ENCODE assay signal across 1 cellular context in the genomic region with DNA sequence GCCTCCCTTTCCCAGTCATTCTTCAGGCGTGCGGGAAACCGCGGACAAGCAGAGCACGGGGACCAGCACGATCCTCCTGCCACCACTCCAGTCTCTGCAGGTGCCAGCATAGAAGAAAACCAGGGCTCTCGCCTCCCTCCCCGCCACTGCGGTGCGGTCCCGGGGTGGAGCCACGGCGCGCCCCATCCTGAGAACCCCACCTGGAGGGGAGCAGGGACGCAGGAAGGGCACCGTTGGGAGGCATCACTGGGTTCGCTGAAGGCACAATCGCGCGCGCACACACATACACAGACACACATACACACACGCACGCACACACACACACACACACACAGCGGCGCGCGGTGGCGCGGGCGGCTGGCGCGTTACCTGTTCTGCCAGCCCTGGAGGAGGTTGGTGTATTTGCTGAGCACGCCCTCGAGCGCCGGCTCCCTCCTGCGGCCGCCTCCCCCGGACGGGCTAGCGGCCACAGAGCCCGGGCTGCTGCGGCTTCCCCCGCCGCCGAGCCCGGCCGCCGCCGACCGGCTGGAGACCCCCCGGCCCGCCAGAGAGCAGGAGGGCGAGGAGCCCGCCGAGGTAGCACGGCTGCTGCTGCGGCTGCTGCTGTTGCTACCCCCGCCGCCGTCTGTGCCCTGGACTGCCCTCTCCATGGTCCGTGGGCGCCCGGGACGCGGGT.
A peak's percentile ranks its signal among the peaks of the same experiment; 100 is the strongest.
TF ChIP-seq lines count a peak whose summit lies in the region.

No MANE protein-coding gene starts in this region.

TF ChIP-seq in HEK293, 187 proteins besides CTCF, POLR2A, EP300 and RAD21 (continued from another document and continues in another):
- peak; percentile 96 for TF ChIP-seq ZNF600 (tag by site-specific recombination; IDR thresholded peaks at IDR 0.05)
- TF ChIP-seq, protein P1, sequence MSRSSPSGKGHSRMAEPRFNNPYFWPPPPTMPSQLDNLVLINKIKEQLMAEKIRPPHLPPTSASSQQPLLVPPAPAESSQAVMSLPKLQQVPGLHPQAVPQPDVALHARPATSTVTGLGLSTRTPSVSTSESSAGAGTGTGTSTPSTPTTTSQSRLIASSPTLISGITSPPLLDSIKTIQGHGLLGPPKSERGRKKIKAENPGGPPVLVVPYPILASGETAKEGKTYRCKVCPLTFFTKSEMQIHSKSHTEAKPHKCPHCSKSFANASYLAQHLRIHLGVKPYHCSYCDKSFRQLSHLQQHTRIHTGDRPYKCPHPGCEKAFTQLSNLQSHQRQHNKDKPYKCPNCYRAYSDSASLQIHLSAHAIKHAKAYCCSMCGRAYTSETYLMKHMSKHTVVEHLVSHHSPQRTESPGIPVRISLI (tag by site-specific recombination; IDR thresholded peaks at IDR 0.05), result no peak
- peak; percentile 60 for TF ChIP-seq ZNF366 (tag by site-specific recombination; conservative IDR thresholded peaks at IDR 0.05)
- TF ChIP-seq, protein P2, sequence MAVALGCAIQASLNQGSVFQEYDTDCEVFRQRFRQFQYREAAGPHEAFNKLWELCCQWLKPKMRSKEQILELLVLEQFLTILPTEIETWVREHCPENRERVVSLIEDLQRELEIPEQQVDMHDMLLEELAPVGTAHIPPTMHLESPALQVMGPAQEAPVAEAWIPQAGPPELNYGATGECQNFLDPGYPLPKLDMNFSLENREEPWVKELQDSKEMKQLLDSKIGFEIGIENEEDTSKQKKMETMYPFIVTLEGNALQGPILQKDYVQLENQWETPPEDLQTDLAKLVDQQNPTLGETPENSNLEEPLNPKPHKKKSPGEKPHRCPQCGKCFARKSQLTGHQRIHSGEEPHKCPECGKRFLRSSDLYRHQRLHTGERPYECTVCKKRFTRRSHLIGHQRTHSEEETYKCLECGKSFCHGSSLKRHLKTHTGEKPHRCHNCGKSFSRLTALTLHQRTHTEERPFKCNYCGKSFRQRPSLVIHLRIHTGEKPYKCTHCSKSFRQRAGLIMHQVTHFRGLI (tag by site-specific recombination; IDR thresholded peaks at IDR 0.05), result peak; percentile 21; the same call in 1 of the 2 replicates
- no peak for TF ChIP-seq ZNF354C (tag by site-specific recombination; IDR thresholded peaks at IDR 0.05; ENCODE audit: borderline replicate concordance, low read depth)
- TF ChIP-seq ZNF777 (tag by site-specific recombination; IDR thresholded peaks at IDR 0.05; ENCODE audit: borderline replicate concordance), result peak; percentile 82
- TF ChIP-seq, protein P3, sequence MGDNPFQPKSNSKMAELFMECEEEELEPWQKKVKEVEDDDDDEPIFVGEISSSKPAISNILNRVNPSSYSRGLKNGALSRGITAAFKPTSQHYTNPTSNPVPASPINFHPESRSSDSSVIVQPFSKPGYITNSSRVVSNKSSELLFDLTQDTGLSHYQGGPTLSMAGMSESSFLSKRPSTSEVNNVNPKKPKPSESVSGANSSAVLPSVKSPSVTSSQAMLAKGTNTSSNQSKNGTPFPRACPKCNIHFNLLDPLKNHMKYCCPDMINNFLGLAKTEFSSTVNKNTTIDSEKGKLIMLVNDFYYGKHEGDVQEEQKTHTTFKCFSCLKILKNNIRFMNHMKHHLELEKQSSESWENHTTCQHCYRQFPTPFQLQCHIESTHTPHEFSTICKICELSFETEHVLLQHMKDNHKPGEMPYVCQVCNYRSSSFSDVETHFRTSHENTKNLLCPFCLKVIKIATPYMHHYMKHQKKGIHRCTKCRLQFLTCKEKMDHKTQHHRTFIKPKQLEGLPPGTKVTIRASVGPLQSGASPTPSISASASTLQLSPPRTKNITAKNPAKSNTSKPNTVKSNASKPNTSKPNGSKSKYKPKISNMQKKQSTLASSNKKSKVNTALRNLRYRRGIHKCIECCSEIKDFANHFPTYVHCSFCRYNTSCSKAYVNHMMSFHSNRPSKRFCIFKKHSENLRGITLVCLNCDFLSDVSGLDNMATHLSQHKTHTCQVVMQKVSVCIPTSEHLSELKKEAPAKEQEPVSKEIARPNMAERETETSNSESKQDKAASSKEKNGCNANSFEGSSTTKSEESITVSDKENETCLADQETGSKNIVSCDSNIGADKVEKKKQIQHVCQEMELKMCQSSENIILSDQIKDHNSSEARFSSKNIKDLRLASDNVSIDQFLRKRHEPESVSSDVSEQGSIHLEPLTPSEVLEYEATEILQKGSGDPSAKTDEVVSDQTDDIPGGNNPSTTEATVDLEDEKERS (tag by site-specific recombination; IDR thresholded peaks at IDR 0.05), result no peak
- TF ChIP-seq ZNF664 (tag by site-specific recombination; IDR thresholded peaks at IDR 0.05), result no peak
- peak; percentile 27 for TF ChIP-seq SP3 (tag by site-specific recombination; IDR thresholded peaks at IDR 0.05)
- TF ChIP-seq GLIS2 (tag by site-specific recombination; IDR thresholded peaks at IDR 0.05), result peak; percentile 92
- TF ChIP-seq KLF1 (tag by site-specific recombination; IDR thresholded peaks at IDR 0.05), result peak; percentile 72
- peak; percentile 17; the same call in 1 of the 2 replicates for TF ChIP-seq ZFP69B (tag by site-specific recombination; IDR thresholded peaks at IDR 0.05)
- TF ChIP-seq, protein P4, sequence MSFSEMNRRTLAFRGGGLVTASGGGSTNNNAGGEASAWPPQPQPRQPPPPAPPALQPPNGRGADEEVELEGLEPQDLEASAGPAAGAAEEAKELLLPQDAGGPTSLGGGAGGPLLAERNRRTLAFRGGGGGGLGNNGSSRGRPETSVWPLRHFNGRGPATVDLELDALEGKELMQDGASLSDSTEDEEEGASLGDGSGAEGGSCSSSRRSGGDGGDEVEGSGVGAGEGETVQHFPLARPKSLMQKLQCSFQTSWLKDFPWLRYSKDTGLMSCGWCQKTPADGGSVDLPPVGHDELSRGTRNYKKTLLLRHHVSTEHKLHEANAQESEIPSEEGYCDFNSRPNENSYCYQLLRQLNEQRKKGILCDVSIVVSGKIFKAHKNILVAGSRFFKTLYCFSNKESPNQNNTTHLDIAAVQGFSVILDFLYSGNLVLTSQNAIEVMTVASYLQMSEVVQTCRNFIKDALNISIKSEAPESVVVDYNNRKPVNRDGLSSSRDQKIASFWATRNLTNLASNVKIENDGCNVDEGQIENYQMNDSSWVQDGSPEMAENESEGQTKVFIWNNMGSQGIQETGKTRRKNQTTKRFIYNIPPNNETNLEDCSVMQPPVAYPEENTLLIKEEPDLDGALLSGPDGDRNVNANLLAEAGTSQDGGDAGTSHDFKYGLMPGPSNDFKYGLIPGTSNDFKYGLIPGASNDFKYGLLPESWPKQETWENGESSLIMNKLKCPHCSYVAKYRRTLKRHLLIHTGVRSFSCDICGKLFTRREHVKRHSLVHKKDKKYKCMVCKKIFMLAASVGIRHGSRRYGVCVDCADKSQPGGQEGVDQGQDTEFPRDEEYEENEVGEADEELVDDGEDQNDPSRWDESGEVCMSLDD (tag by site-specific recombination; IDR thresholded peaks at IDR 0.05), result peak; percentile 86; the same call in 1 of the 2 replicates
- peak; percentile 45; the same call in 1 of the 2 replicates for TF ChIP-seq KLF9 (tag by site-specific recombination; IDR thresholded peaks at IDR 0.05; ENCODE audit: low read depth)
- TF ChIP-seq ZNF530 (tag by site-specific recombination; IDR thresholded peaks at IDR 0.05; ENCODE audit: low read depth), result no peak
- TF ChIP-seq ZBTB20 (tag by site-specific recombination; IDR thresholded peaks at IDR 0.05), result peak; percentile 96
- peak; percentile 20; the same call in 1 of the 2 replicates for TF ChIP-seq ZNF629 (tag by site-specific recombination; IDR thresholded peaks at IDR 0.05)
- TF ChIP-seq ZNF423 (tag by site-specific recombination; IDR thresholded peaks at IDR 0.05), result 0 out of 2 replicates have a peak, but pooled peaks have one; percentile 64
- TF ChIP-seq ZNF175 (tag by site-specific recombination; IDR thresholded peaks at IDR 0.05), result no peak
- TF ChIP-seq, protein P5, sequence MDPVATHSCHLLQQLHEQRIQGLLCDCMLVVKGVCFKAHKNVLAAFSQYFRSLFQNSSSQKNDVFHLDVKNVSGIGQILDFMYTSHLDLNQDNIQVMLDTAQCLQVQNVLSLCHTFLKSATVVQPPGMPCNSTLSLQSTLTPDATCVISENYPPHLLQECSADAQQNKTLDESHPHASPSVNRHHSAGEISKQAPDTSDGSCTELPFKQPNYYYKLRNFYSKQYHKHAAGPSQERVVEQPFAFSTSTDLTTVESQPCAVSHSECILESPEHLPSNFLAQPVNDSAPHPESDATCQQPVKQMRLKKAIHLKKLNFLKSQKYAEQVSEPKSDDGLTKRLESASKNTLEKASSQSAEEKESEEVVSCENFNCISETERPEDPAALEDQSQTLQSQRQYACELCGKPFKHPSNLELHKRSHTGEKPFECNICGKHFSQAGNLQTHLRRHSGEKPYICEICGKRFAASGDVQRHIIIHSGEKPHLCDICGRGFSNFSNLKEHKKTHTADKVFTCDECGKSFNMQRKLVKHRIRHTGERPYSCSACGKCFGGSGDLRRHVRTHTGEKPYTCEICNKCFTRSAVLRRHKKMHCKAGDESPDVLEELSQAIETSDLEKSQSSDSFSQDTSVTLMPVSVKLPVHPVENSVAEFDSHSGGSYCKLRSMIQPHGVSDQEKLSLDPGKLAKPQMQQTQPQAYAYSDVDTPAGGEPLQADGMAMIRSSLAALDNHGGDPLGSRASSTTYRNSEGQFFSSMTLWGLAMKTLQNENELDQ (tag by site-specific recombination; IDR thresholded peaks at IDR 0.05; ENCODE audit: low read depth), result no peak
- TF ChIP-seq ZNF341 (tag by site-specific recombination; IDR thresholded peaks at IDR 0.05; ENCODE audit: low read depth), result peak; percentile 76
- no peak for TF ChIP-seq ZNF549 (tag by site-specific recombination; IDR thresholded peaks at IDR 0.05)
- TF ChIP-seq ZNF404 (tag by site-specific recombination; IDR thresholded peaks at IDR 0.05), result no peak
- TF ChIP-seq ZFHX2 (tag by site-specific recombination; conservative IDR thresholded peaks at IDR 0.05), result peak; percentile 86
- no peak for TF ChIP-seq MZF1 (tag by site-specific recombination; IDR thresholded peaks at IDR 0.05; ENCODE audit: borderline replicate concordance)
- TF ChIP-seq ZNF510 (tag by site-specific recombination; IDR thresholded peaks at IDR 0.05; ENCODE audit: insufficient replicate concordance), result no peak
- 0 out of 2 replicates have a peak, but pooled peaks have one; percentile 37 for TF ChIP-seq YY2 (tag by site-specific recombination; IDR thresholded peaks at IDR 0.05)
- TF ChIP-seq, protein P6, sequence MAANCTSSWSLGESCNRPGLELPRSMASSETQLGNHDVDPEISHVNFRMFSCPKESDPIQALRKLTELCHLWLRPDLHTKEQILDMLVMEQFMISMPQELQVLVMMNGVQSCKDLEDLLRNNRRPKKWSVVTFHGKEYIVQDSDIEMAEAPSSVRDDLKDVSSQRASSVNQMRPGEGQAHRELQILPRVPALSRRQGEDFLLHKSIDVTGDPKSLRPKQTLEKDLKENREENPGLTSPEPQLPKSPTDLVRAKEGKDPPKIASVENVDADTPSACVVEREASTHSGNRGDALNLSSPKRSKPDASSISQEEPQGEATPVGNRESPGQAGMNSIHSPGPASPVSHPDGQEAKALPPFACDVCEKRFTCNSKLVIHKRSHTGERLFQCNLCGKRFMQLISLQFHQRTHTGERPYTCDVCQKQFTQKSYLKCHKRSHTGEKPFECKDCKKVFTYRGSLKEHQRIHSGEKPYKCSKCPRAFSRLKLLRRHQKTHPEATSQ (tag by site-specific recombination; IDR thresholded peaks at IDR 0.05), result 0 out of 2 replicates have a peak, but pooled peaks have one; percentile 20
- TF ChIP-seq SP2 (tag by site-specific recombination; IDR thresholded peaks at IDR 0.05), result peak; percentile 55
- TF ChIP-seq ZNF335 (tag by site-specific recombination; conservative IDR thresholded peaks at IDR 0.05), result peak; percentile 79
- TF ChIP-seq SCRT2 (tag by site-specific recombination; IDR thresholded peaks at IDR 0.05), result 0 out of 2 replicates have a peak, but pooled peaks have one; percentile 37
- 0 out of 2 replicates have a peak, but pooled peaks have one; percentile 25 for TF ChIP-seq ZNF184 (tag by site-specific recombination; IDR thresholded peaks at IDR 0.05)
- TF ChIP-seq, protein P7, sequence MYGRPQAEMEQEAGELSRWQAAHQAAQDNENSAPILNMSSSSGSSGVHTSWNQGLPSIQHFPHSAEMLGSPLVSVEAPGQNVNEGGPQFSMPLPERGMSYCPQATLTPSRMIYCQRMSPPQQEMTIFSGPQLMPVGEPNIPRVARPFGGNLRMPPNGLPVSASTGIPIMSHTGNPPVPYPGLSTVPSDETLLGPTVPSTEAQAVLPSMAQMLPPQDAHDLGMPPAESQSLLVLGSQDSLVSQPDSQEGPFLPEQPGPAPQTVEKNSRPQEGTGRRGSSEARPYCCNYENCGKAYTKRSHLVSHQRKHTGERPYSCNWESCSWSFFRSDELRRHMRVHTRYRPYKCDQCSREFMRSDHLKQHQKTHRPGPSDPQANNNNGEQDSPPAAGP (tag by site-specific recombination; IDR thresholded peaks at IDR 0.05), result peak; percentile 76
- TF ChIP-seq GLI4 (tag by site-specific recombination; IDR thresholded peaks at IDR 0.05), result peak; percentile 76; the same call in 1 of the 2 replicates
- TF ChIP-seq KLF8 (tag by site-specific recombination; IDR thresholded peaks at IDR 0.05), result peak; percentile 84
- TF ChIP-seq WT1 (tag by site-specific recombination; IDR thresholded peaks at IDR 0.05), result 0 out of 2 replicates have a peak, but pooled peaks have one; percentile 29
- TF ChIP-seq ZNF792 (tag by site-specific recombination; IDR thresholded peaks at IDR 0.05), result peak; percentile 80; the same call in 1 of the 2 replicates
- TF ChIP-seq ZFP37 (tag by site-specific recombination; IDR thresholded peaks at IDR 0.05), result peak; percentile 71; the same call in 1 of the 2 replicates
- TF ChIP-seq, protein P8, sequence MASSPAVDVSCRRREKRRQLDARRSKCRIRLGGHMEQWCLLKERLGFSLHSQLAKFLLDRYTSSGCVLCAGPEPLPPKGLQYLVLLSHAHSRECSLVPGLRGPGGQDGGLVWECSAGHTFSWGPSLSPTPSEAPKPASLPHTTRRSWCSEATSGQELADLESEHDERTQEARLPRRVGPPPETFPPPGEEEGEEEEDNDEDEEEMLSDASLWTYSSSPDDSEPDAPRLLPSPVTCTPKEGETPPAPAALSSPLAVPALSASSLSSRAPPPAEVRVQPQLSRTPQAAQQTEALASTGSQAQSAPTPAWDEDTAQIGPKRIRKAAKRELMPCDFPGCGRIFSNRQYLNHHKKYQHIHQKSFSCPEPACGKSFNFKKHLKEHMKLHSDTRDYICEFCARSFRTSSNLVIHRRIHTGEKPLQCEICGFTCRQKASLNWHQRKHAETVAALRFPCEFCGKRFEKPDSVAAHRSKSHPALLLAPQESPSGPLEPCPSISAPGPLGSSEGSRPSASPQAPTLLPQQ (tag by site-specific recombination; IDR thresholded peaks at IDR 0.05), result peak; percentile 61; the same call in 1 of the 2 replicates
- TF ChIP-seq ZEB2 (tag by site-specific recombination; IDR thresholded peaks at IDR 0.05), result peak; percentile 71
- peak; percentile 60; the same call in 1 of the 2 replicates for TF ChIP-seq ZBTB7A (tag by site-specific recombination; IDR thresholded peaks at IDR 0.05; ENCODE audit: low read depth)
- TF ChIP-seq, protein P9, sequence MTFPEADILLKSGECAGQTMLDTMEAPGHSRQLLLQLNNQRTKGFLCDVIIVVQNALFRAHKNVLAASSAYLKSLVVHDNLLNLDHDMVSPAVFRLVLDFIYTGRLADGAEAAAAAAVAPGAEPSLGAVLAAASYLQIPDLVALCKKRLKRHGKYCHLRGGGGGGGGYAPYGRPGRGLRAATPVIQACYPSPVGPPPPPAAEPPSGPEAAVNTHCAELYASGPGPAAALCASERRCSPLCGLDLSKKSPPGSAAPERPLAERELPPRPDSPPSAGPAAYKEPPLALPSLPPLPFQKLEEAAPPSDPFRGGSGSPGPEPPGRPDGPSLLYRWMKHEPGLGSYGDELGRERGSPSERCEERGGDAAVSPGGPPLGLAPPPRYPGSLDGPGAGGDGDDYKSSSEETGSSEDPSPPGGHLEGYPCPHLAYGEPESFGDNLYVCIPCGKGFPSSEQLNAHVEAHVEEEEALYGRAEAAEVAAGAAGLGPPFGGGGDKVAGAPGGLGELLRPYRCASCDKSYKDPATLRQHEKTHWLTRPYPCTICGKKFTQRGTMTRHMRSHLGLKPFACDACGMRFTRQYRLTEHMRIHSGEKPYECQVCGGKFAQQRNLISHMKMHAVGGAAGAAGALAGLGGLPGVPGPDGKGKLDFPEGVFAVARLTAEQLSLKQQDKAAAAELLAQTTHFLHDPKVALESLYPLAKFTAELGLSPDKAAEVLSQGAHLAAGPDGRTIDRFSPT (tag by site-specific recombination; IDR thresholded peaks at IDR 0.05), result peak; percentile 81
